24 cellular contexts compared by ENCODE assay signal in genomic region chr20:11529046-11529445, GRCh38.
DNase-seq lines count a peak whose midpoint lies in the region; ATAC-seq and TF ChIP-seq lines count a peak whose summit lies in the region.
"Had no signal": no experiment of that assay in that cellular context is flagged by ENCODE, and none has a peak within 500 bp of the region (broad histone marks: within the 10 kb centered on the region; RNA-seq: fewer than 3 reads in every experiment).

No MANE protein-coding gene starts in this region.

- H3K27ac ChIP-seq in breast epithelium, result no peak overlapping the region
- H3K27ac ChIP-seq in epithelial cell of prostate, result no peak overlapping the region
- no peak overlapping the region for H3K27ac ChIP-seq in osteoblast (ENCODE audit: low read depth, low read length)
- H3K27ac ChIP-seq in CD8-positive, alpha-beta T cell (ENCODE audit: low read depth, low read length), result no peak overlapping the region
- H3K27ac ChIP-seq: BLaER1 had no signal

- H3K27me3 ChIP-seq in breast epithelium (no peaks in the 10 kb centered on the region), osteoblast (ENCODE audit: insufficient read depth, low read length) (no peaks in the 10 kb centered on the region)
- no peaks in the 10 kb centered on the region for H3K27me3 ChIP-seq in CD8-positive, alpha-beta T cell (ENCODE audit: insufficient read depth, low read length)
- H3K27me3 ChIP-seq: BLaER1, MG63 had no signal

- TF ChIP-seq CTCF in MCF 10A (IDR thresholded peaks at IDR 0.05; ENCODE audit: unreplicated experiment) (no peak), breast epithelium (IDR thresholded peaks at IDR 0.05) (no peak), osteoblast (IDR thresholded peaks at IDR 0.05; ENCODE audit: extremely low read depth, low read depth, low read length) (no peak)
- TF ChIP-seq CTCF in CD8-positive, alpha-beta T cell (IDR thresholded peaks at IDR 0.05), result no peak

- no TSS peak for BruUV-seq in MCF 10A (replicated peaks; lab: Mats Ljungman, UMichigan)

- H3K79me2 ChIP-seq in osteoblast (ENCODE audit: insufficient read depth, low read length), result no peaks in the 10 kb centered on the region

- no peak overlapping the region for H3K4me2 ChIP-seq in osteoblast (ENCODE audit: insufficient read depth, low read length)
- H3K4me2 ChIP-seq: BLaER1 had no signal

- H3K36me3 Mint-ChIP-seq in MCF 10A (ENCODE audit: insufficient read depth, unreplicated experiment), result no peaks in the 10 kb centered on the region
- H3K36me3 Mint-ChIP-seq in CD8-positive, alpha-beta T cell, result no peaks in the 10 kb centered on the region
- H3K36me3 Mint-ChIP-seq: CD4-positive, CD25-positive, alpha-beta regulatory T cell had no signal

- intact Hi-C loops in MCF 10A (cut with micrococcal nuclease) (no loop called here), breast epithelium (cut with DNase I; ENCODE audit: low total_unique reads) (no loop called here)
- intact Hi-C loops in CD8-positive, alpha-beta T cell (cut with DNase I, micrococcal nuclease), result no loop called here

- H3K4me3 Mint-ChIP-seq in MCF 10A (ENCODE audit: unreplicated experiment), result no peak overlapping the region
- H3K4me3 Mint-ChIP-seq in CD8-positive, alpha-beta T cell, result no peak overlapping the region
- H3K4me3 Mint-ChIP-seq: CD4-positive, CD25-positive, alpha-beta regulatory T cell had no signal

- DNase-seq in MCF 10A (ENCODE audit: unreplicated experiment), result peak; percentile 39
- no peak for DNase-seq in breast epithelium (ENCODE audit: low spot score in 2 of 2)
- DNase-seq in epithelial cell of prostate (ENCODE audit: low read depth, low spot score), result peak; percentile 31
- DNase-seq in osteoblast (ENCODE audit: insufficient read length, low spot score, missing footprints), result peak; percentile 69
- DNase-seq in foreskin melanocyte, result no peak
- no peak for DNase-seq in CD8-positive, alpha-beta T cell
- DNase-seq: CD4-positive, CD25-positive, alpha-beta regulatory T cell; DMS79; EL; GF-D8; Kasumi-1; MG63; NCI-H1417; NCI-H1694; NCI-H2029 treated with DMSO at 0.1 percent for 48 hours; NCI-H2171; NCI-H226; NCI-H510A; NCI-H69; RPMI8226; SHP77 had no signal

- H3K4me1 ChIP-seq in breast epithelium (no peaks in the 10 kb centered on the region), osteoblast (ENCODE audit: insufficient read depth, low read length) (no peaks in the 10 kb centered on the region)
- no peaks in the 10 kb centered on the region for H3K4me1 ChIP-seq in CD8-positive, alpha-beta T cell (ENCODE audit: insufficient read depth, low read length)
- H3K4me1 ChIP-seq: BLaER1 had no signal

- H4K20me1 ChIP-seq in osteoblast (ENCODE audit: insufficient read depth, low read length), result no peaks in the 10 kb centered on the region
- H4K20me1 ChIP-seq: BLaER1 had no signal

- H3K36me3 ChIP-seq in breast epithelium (no peaks in the 10 kb centered on the region), osteoblast (ENCODE audit: insufficient read depth, low read length) (no peaks in the 10 kb centered on the region)
- H3K36me3 ChIP-seq in CD8-positive, alpha-beta T cell (ENCODE audit: insufficient read depth, low read length), result no peaks in the 10 kb centered on the region
- H3K36me3 ChIP-seq: BLaER1, MG63 had no signal

- no peak overlapping the region for H3K27ac Mint-ChIP-seq in MCF 10A (ENCODE audit: low read depth, unreplicated experiment)
- no peak overlapping the region for H3K27ac Mint-ChIP-seq in CD8-positive, alpha-beta T cell
- H3K27ac Mint-ChIP-seq: CD4-positive, CD25-positive, alpha-beta regulatory T cell had no signal

- POLR2A ChIA-PET in MCF 10A (lab: Yijun Ruan, JAX), result interaction anchor here (0.7 to 0.8 kb wide), 3 partner anchors 11 to 140 kb away, joined by 3 to 4 read pairs (median 3); no protein-coding TSS in a partner anchor
- POLR2A ChIA-PET in CD8-positive, alpha-beta T cell (lab: Charles Lee), result no interaction called here

- H3K9me3 Mint-ChIP-seq in MCF 10A (ENCODE audit: unreplicated experiment), result peaks cover 46% of the 10 kb centered on the region
- H3K9me3 Mint-ChIP-seq in CD8-positive, alpha-beta T cell, result peaks cover 37% of the 10 kb centered on the region

- ATAC-seq in GM21381 (IDR thresholded peaks at IDR 0.05; ENCODE audit: unreplicated experiment), result no peak
- ATAC-seq in CD8-positive, alpha-beta T cell, result no peak
- ATAC-seq: K562 had no signal

- H3K4me3 ChIP-seq in breast epithelium (no peak overlapping the region), osteoblast (ENCODE audit: insufficient read depth, low read length) (no peak overlapping the region)
- H3K4me3 ChIP-seq in CD8-positive, alpha-beta T cell (ENCODE audit: low read depth, low read length), result no peak overlapping the region
- H3K4me3 ChIP-seq: BLaER1, K562, MG63 had no signal

- H2AFZ ChIP-seq in osteoblast (ENCODE audit: low read length), result no peak overlapping the region

- TF ChIP-seq POLR2A in breast epithelium (IDR thresholded peaks at IDR 0.05), result no peak

- CTCF ChIA-PET in MCF 10A (lab: Yijun Ruan, JAX), result interaction anchor here (1.2 kb wide), 1 partner anchor 15 kb away, joined by 6 read pairs; no protein-coding TSS in a partner anchor
- CTCF ChIA-PET in CD8-positive, alpha-beta T cell (lab: Charles Lee), result no interaction called here

- H3K9me3 ChIP-seq in breast epithelium (peaks cover 0 to 21% of the 10 kb centered on the region in 2 donors), osteoblast (ENCODE audit: low read depth, low read length) (peaks cover under 1% of the 10 kb centered on the region)
- H3K9me3 ChIP-seq in CD8-positive, alpha-beta T cell (ENCODE audit: low read length), result no peaks in the 10 kb centered on the region

- no peaks in the 10 kb centered on the region for H3K4me1 Mint-ChIP-seq in MCF 10A (ENCODE audit: insufficient read depth, unreplicated experiment)
- no peaks in the 10 kb centered on the region for H3K4me1 Mint-ChIP-seq in CD8-positive, alpha-beta T cell (ENCODE audit: low read depth)
- H3K4me1 Mint-ChIP-seq: CD4-positive, CD25-positive, alpha-beta regulatory T cell had no signal

- no peaks in the 10 kb centered on the region for H3K27me3 Mint-ChIP-seq in MCF 10A (ENCODE audit: insufficient read depth, unreplicated experiment)
- H3K27me3 Mint-ChIP-seq in CD8-positive, alpha-beta T cell (ENCODE audit: low read depth), result no peaks in the 10 kb centered on the region
- H3K27me3 Mint-ChIP-seq: CD4-positive, CD25-positive, alpha-beta regulatory T cell had no signal

Comparison
In these comparisons a context has a peak if more than half of its experiments do, and no peak if none do; other contexts are left out.
1. DNase-seq: peak in MCF 10A (single experiment), epithelial cell of prostate (single experiment) and osteoblast (single experiment); none in breast epithelium (0 of 2), foreskin melanocyte (single experiment) and CD8-positive, alpha-beta T cell (0 of 7).